Comparison of ENCODE assay signal across 8 cellular contexts in the genomic region with DNA sequence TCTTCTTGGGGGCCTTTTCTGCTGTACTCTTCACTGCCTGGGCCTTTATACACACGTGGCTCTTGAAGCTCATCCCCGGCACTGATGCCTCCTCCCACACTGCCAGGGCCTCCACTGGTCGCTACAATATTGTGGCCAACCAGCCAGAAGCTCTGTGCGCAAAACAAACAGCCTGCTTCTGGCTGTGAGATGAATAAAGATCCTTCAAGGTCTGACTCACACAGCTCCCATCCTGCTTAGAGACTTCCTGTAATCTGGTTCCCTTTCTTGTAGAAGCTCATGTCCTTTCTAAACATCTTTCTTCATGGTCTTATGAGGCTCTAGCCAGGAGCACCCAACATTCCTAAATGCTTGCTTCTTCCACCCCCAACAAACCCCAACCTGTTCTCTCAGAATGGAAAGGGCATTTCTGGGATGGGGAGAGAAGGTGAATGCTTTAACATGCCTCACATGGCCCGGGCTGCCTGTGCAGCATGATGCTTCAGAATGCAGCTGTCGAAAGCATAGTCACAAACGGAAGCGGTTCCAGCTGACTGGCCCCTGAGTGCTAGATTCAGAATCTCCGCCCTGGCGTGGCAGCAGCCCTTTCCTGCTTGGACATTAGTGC. TPM values are rescaled to one million over a fixed set of nuclear protein-coding genes. Genes with fewer than 3 reads are reported as not detected.
DNase-seq lines count a peak whose midpoint lies in the region; ATAC-seq, FAIRE-seq and TF ChIP-seq lines count a peak whose summit lies in the region.

No MANE protein-coding gene starts in this region.

- peak; percentile 90 for TF ChIP-seq POLR2A in GM12892 (IDR thresholded peaks at IDR 0.05; ENCODE audit: low read depth, low read length)

- peak; percentile 98 for FAIRE-seq in GM12892 (lab: Jason Lieb, UNC)

- peak; percentile 93 for ATAC-seq in HG02610 (IDR thresholded peaks at IDR 0.05; ENCODE audit: unreplicated experiment)
- peak; percentile 81 for ATAC-seq in left ventricle myocardium superior

- H3K4me3 ChIP-seq in skeletal muscle satellite cell (ENCODE audit: low read length) (no peak overlapping the region), WERI-Rb-1 (ENCODE audit: low read depth, low read length) (no peak overlapping the region)

- H3K9me3 ChIP-seq in skeletal muscle satellite cell (replicated peaks; ENCODE audit: low read length) (no peaks in the 10 kb centered on the region), WERI-Rb-1 (ENCODE audit: severe bottlenecking) (no peaks in the 10 kb centered on the region)

- DNase-seq in A172 (ENCODE audit: low spot score) (peak; percentile 87), GM12892 (ENCODE audit: insufficient read length) (peak; percentile 42), NCI-H446 (lab: John Stamatoyannopoulos, UW) (peak; percentile 40 to 64), left ventricle myocardium superior (peak; percentile 75), WERI-Rb-1 (no peak)
- peak; percentile 14 for DNase-seq in activated effector memory CD4-positive, alpha-beta T cell treated with Interleukin-2 at 50 U/mL for 16 hours

- peak overlapping the region; percentile 51 for H3K4me2 ChIP-seq in skeletal muscle satellite cell (ENCODE audit: low read length)

- intact Hi-C loops in left ventricle myocardium superior (cut with micrococcal nuclease): no loop called here

- TF ChIP-seq CTCF in WERI-Rb-1 (IDR thresholded peaks at IDR 0.05; ENCODE audit: low read depth, low read length): no peak

- H3K27me3 ChIP-seq in skeletal muscle satellite cell (ENCODE audit: control insufficient read depth, insufficient read depth, low read length) (no peaks in the 10 kb centered on the region), WERI-Rb-1 (ENCODE audit: insufficient read depth, low read depth, severe bottlenecking) (no peaks in the 10 kb centered on the region)

- H3K36me3 ChIP-seq in skeletal muscle satellite cell (ENCODE audit: insufficient read depth, low read length) (no peaks in the 10 kb centered on the region), WERI-Rb-1 (no peaks in the 10 kb centered on the region; the same call in 1 of the 2 replicates)

- H3K9ac ChIP-seq in skeletal muscle satellite cell (ENCODE audit: low read depth, low read length): peak overlapping the region; percentile 48

- peaks cover 37% of the 10 kb centered on the region for H3K4me1 ChIP-seq in skeletal muscle satellite cell (ENCODE audit: control insufficient read depth, insufficient read depth, low read length)

- no peak overlapping the region for H3K27ac ChIP-seq in WERI-Rb-1

RNA-seq across cellular contexts. Expression of a gene that starts 24.6 kb away (rescaled TPM):
- total RNA-seq in A172 (2014; rRNA removed; shearing (Covaris generic)): 5.4 and 10.2 TPM in 2 replicates
- 1.1 TPM for polyA plus RNA-seq in GM12892 (2012; ENCODE audit: missing spikeins)
- 9.7 TPM for total RNA-seq in left ventricle myocardium superior
- total RNA-seq in skeletal muscle satellite cell (2012; rRNA removed): 3.3 and 9.2 TPM in 2 replicates
